14 cellular contexts compared by ENCODE assay signal in genomic region chr2:53865264-53865663, GRCh38.
"Had no signal": no experiment of that assay in that cellular context is flagged by ENCODE, and none has a peak within 500 bp of the region (broad histone marks: within the 10 kb centered on the region; RNA-seq: fewer than 3 reads in every experiment).

No MANE protein-coding gene starts in this region.

- DNase-seq: activated CD4-positive, alpha-beta T cell treated with anti-CD3 and anti-CD28 coated beads for 4 hours; activated naive CD4-positive, alpha-beta T cell treated with anti-CD3 and anti-CD28 coated beads, Interleukin-2, amount 50 U/mL, for 16 hours; activated T-cell treated with anti-CD3 and anti-CD28 coated beads for 4 hours; adrenal gland; effector memory CD4-positive, alpha-beta T cell; immature natural killer cell; left cardiac atrium; stimulated activated CD4-positive, alpha-beta T cell treated with anti-CD3 and anti-CD28 coated beads, Interleukin-15, amount 100 ng/mL, for 24 hours; stimulated activated CD4-positive, alpha-beta T cell treated with anti-CD3 and anti-CD28 coated beads, Interleukin-4, amount 100 ng/mL, for 24 hours; stimulated activated naive CD8-positive, alpha-beta T cell treated with anti-CD3 and anti-CD28 coated beads, Interleukin-15, amount 100 ng/mL, for 72 hours; T-cell; T1000 had no signal

- H3K9me3 Mint-ChIP-seq: immature natural killer cell; natural killer cell treated with Interleukin-12 subunit alpha and Interleukin-12 subunit beta and Interleukin-15 and Interleukin-18, amount 100 ng/mL, for 72 hours; stimulated activated naive CD8-positive, alpha-beta T cell treated with anti-CD3 and anti-CD28 coated beads, Interleukin-15, amount 100 ng/mL, for 72 hours; T-cell had no signal

- H3K27ac ChIP-seq: adrenal gland, VCaP had no signal

- H3K4me3 ChIP-seq: adrenal gland had no signal

- H3K4me3 Mint-ChIP-seq: immature natural killer cell; natural killer cell treated with Interleukin-12 subunit alpha and Interleukin-12 subunit beta and Interleukin-15 and Interleukin-18, amount 100 ng/mL, for 72 hours; stimulated activated naive CD8-positive, alpha-beta T cell treated with anti-CD3 and anti-CD28 coated beads, Interleukin-15, amount 100 ng/mL, for 72 hours; T-cell had no signal

- H3K27me3 Mint-ChIP-seq: natural killer cell treated with Interleukin-12 subunit alpha and Interleukin-12 subunit beta and Interleukin-15 and Interleukin-18, amount 100 ng/mL, for 72 hours; stimulated activated naive CD8-positive, alpha-beta T cell treated with anti-CD3 and anti-CD28 coated beads, Interleukin-15, amount 100 ng/mL, for 72 hours; T-cell had no signal

- H3K27ac Mint-ChIP-seq: natural killer cell treated with Interleukin-12 subunit alpha and Interleukin-12 subunit beta and Interleukin-15 and Interleukin-18, amount 100 ng/mL, for 72 hours; T-cell had no signal

- H3K9me3 ChIP-seq: adrenal gland had no signal

- H3K4me1 Mint-ChIP-seq: immature natural killer cell had no signal

- ATAC-seq: left cardiac atrium; natural killer cell treated with Interleukin-12 subunit alpha and Interleukin-12 subunit beta and Interleukin-15 and Interleukin-18, amount 100 ng/mL, for 72 hours; stimulated activated naive CD8-positive, alpha-beta T cell treated with anti-CD3 and anti-CD28 coated beads, Interleukin-15, amount 100 ng/mL, for 72 hours; T-cell had no signal

- H3K27me3 ChIP-seq: adrenal gland had no signal
